In genomic region chr13:112731667-112732616, GRCh38 we compare ENCODE assay signal across 1 cellular context.
TF ChIP-seq lines count a peak whose summit lies in the region.

No MANE protein-coding gene starts in this region.

TF ChIP-seq in HCT116, 20 proteins besides CTCF, POLR2A, EP300 and RAD21 (continued from another document):
- TF ChIP-seq REST (IDR thresholded peaks at IDR 0.05; ENCODE audit: low read depth) (no peak), POLR2AphosphoS5 (IDR thresholded peaks at IDR 0.05; ENCODE audit: low read depth, low read length) (no peak), ELF1 (IDR thresholded peaks at IDR 0.05; ENCODE audit: borderline replicate concordance, low read depth) (no peak), ZNF274 (IDR thresholded peaks at IDR 0.05; ENCODE audit: low read depth, low read length) (no peak), SP1 (IDR thresholded peaks at IDR 0.05; ENCODE audit: low read depth) (no peak), FOSL1 (IDR thresholded peaks at IDR 0.05; ENCODE audit: low read depth) (no peak)
